In the genomic region with DNA sequence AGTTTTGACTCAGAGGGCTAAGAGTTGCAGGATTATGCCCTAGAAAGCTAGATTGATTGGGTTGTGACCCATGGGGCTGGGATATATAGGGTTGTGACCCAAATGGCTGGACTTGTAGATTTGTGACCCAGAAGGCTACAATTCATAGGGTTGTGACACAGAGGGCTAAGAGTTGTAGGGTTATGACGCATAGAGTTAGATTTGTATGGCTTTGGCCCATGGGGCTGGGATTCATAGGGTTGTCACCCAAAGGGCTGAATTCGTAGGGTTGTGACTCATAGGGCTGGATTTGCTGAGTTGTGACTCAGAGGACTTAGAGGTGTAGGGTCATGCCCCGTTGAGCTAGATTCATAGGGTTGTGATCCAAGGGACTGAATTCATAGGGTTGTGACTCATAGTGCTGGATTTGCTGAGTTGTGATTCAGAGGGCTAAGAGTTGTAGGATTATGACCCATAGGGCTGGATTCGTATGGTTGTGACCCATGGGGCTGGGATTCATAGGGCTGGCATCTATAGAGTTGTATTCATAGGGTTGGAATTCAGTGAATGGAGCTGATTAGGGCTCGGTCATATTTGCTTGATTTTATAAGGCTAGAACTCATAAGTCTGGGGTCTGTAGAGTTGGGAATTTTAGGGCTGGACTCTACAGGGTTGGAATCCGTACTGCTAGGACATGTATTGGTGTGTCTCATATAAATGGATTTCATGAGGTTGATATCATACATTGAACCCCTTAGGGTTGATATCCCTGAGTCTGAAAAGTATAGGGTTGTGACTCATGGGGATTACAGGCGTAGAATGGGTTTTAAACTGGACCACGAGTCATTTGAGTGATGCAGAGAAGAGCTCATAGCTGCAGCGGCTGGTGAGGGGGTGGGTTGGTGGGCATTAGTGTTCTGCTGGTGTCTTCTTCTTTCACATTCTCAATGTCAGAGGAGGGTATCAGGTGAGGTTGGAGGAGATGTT, we compare ENCODE assay signal across 1 cellular context.
A peak's percentile ranks its signal among the peaks of the same experiment; 100 is the strongest.
TF ChIP-seq lines count a peak whose summit lies in the region.

No MANE protein-coding gene starts in this region.

TF ChIP-seq in HCT116, 20 proteins besides CTCF, POLR2A, EP300 and RAD21:
- TF ChIP-seq JUND (IDR thresholded peaks at IDR 0.05) (peak; percentile 87), YY1 (IDR thresholded peaks at IDR 0.05; ENCODE audit: extremely low read depth, insufficient replicate concordance, low read depth, low read length) (no peak), CEBPB (IDR thresholded peaks at IDR 0.05; ENCODE audit: low read depth) (0 out of 2 replicates have a peak, but pooled peaks have one; percentile 32), FOSL1 (IDR thresholded peaks at IDR 0.05; ENCODE audit: low read depth) (peak; percentile 92), POLR2AphosphoS5 (IDR thresholded peaks at IDR 0.05; ENCODE audit: low read depth, low read length) (0 out of 2 replicates have a peak, but pooled peaks have one; percentile 13), SP1 (IDR thresholded peaks at IDR 0.05; ENCODE audit: low read depth) (peak; percentile 76), EZH2phosphoT487 (IDR thresholded peaks at IDR 0.05; ENCODE audit: borderline replicate concordance) (no peak)
- TF ChIP-seq, protein P1, sequence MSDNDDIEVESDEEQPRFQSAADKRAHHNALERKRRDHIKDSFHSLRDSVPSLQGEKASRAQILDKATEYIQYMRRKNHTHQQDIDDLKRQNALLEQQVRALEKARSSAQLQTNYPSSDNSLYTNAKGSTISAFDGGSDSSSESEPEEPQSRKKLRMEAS (IDR thresholded peaks at IDR 0.05), result 0 out of 2 replicates have a peak, but pooled peaks have one; percentile 20
